Comparison of ENCODE assay signal across 8 cellular contexts in the genomic region with DNA sequence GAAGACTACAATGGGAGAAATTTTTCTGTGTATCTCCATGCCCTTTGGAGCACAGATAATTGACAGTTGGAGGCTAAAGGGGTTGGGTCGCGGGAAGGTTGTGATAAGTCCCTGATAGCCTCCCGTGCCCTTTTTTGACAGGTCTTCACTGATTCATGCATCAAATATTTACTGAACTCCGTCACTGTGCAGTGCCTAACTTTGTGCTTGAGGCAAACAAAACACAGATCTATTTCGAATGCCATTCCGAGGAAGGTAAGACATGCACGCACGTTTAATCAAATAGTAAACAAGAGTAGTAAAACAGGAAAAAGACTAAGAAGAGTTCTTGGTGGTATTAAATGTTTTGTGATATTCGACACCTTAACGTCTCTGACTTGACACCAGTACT. TPM values are rescaled to one million over a fixed set of nuclear protein-coding genes. Genes with fewer than 3 reads are reported as not detected.
DNase-seq lines count a peak whose midpoint lies in the region; ATAC-seq and TF ChIP-seq lines count a peak whose summit lies in the region.

No MANE protein-coding gene starts in this region.

- ATAC-seq in left colon (peak; percentile 3), HG03439 (IDR thresholded peaks at IDR 0.05; ENCODE audit: unreplicated experiment) (no peak), HG03565 (IDR thresholded peaks at IDR 0.05; ENCODE audit: unreplicated experiment) (no peak)

- peak overlapping the region; percentile 98 for H3K27ac Mint-ChIP-seq in activated naive CD8-positive, alpha-beta T cell treated with anti-CD3 and anti-CD28 coated beads for 36 hours

- peaks cover 25% of the 10 kb centered on the region for H3K36me3 Mint-ChIP-seq in activated naive CD8-positive, alpha-beta T cell treated with anti-CD3 and anti-CD28 coated beads for 36 hours

- no peak for TF ChIP-seq EP300 in transverse colon (IDR thresholded peaks at IDR 0.05; ENCODE audit: low read depth)

- DNase-seq in A172 (ENCODE audit: low spot score): peak; percentile 74
- DNase-seq in activated naive CD8-positive, alpha-beta T cell treated with anti-CD3 and anti-CD28 coated beads for 36 hours: no peak
- DNase-seq in left colon: peak in 1 of 2 donors; percentile 21
- DNase-seq in transverse colon: peak; percentile 12
- no peak for DNase-seq in SKM-1 treated with dmso at 0.1 percent for 144 hours (lab: John Stamatoyannopoulos, UW; ENCODE audit: unreplicated experiment)

- H3K4me1 Mint-ChIP-seq in activated naive CD8-positive, alpha-beta T cell treated with anti-CD3 and anti-CD28 coated beads for 36 hours: peaks cover 34% of the 10 kb centered on the region

- peak overlapping the region; percentile 28 for H3K27ac ChIP-seq in HEK293 (ENCODE audit: extremely low read depth, low read depth, low read length)
- H3K27ac ChIP-seq in transverse colon: peak overlapping the region; percentile 95 to 99 (median 96)

- intact Hi-C loops in left colon (cut with DNase I, micrococcal nuclease) (loop anchor here in 1 of 2 donors (5.0 kb wide), 1 partner anchor 54 kb away; a partner anchor contains a TSS), transverse colon (cut with DNase I; ENCODE audit: low total_unique reads) (loop anchor here (5.0 kb wide), 1 partner anchor 54 kb away; a partner anchor contains a TSS)

- no peaks in the 10 kb centered on the region for H3K9me3 Mint-ChIP-seq in activated naive CD8-positive, alpha-beta T cell treated with anti-CD3 and anti-CD28 coated beads for 36 hours

- 5 to 17% methylated on average over 10 of the region's 10 CpGs for WGBS in transverse colon (ENCODE audit: low coverage in 1 of 2), 2 donors

- no peaks in the 10 kb centered on the region for H3K27me3 ChIP-seq in transverse colon

- H3K9me3 ChIP-seq in HEK293 (ENCODE audit: control insufficient read depth, insufficient read depth, low read depth, low read length): no peaks in the 10 kb centered on the region
- H3K9me3 ChIP-seq in transverse colon: no peaks in the 10 kb centered on the region

- H3K4me3 ChIP-seq in HEK293 (ENCODE audit: low read depth, low read length) (peak overlapping the region; percentile 94), transverse colon (peak overlapping the region in 3 of 4 donors; percentile 75 to 93 (median 78))

- in situ Hi-C loops in transverse colon (cut with MboI; ENCODE audit: low pct_ligation_motif_present in 1 of 4, low pct_unique_long_range_greater_than_20kb in 1 of 4, low sequenced_read_pairs in 3 of 4): no loop called here

- POLR2A ChIA-PET in HEK293 (lab: Yijun Ruan, JAX): interaction anchor here (1.2 to 2.2 kb wide), 2 partner anchors 57 to 84 kb away, joined by 4 to 9 read pairs; a partner anchor contains a TSS

- H3K27me3 Mint-ChIP-seq in activated naive CD8-positive, alpha-beta T cell treated with anti-CD3 and anti-CD28 coated beads for 36 hours: peaks cover 4% of the 10 kb centered on the region

- H3K36me3 ChIP-seq in HEK293 (ENCODE audit: control insufficient read depth in 2 of 2, insufficient read depth in 1 of 2, low read length in 2 of 2): peaks cover 8 to 13% of the 10 kb centered on the region in 2 experiments; a peak in 2 of 3 replicates
- peaks cover 0 to 4% (median 0%) of the 10 kb centered on the region in 4 donors for H3K36me3 ChIP-seq in transverse colon

- TF ChIP-seq CTCF in HEK293 (tag by site-specific recombination; IDR thresholded peaks at IDR 0.05) (no peak), transverse colon (IDR thresholded peaks at IDR 0.05) (no peak)

- CTCF ChIA-PET in HEK293 (lab: Yijun Ruan, JAX): interaction anchor here (3.8 kb wide), 1 partner anchor 143 kb away, joined by 24 read pairs; no protein-coding TSS in a partner anchor

- TF ChIP-seq POLR2A in transverse colon (IDR thresholded peaks at IDR 0.05): no peak

- H3K4me3 Mint-ChIP-seq in activated naive CD8-positive, alpha-beta T cell treated with anti-CD3 and anti-CD28 coated beads for 36 hours: peak overlapping the region; percentile 99

- H3K4me1 ChIP-seq in HEK293 (ENCODE audit: control insufficient read depth, insufficient read depth, low read length) (peaks cover 7% of the 10 kb centered on the region), transverse colon (peaks cover 12 to 54% (median 39%) of the 10 kb centered on the region in 4 donors)

TF ChIP-seq in HEK293, 187 proteins besides CTCF, POLR2A, EP300 and RAD21 (continues in another document):
- TF ChIP-seq ZNF555 (tag by site-specific recombination; conservative IDR thresholded peaks at IDR 0.05): no peak
- TF ChIP-seq, protein P1, sequence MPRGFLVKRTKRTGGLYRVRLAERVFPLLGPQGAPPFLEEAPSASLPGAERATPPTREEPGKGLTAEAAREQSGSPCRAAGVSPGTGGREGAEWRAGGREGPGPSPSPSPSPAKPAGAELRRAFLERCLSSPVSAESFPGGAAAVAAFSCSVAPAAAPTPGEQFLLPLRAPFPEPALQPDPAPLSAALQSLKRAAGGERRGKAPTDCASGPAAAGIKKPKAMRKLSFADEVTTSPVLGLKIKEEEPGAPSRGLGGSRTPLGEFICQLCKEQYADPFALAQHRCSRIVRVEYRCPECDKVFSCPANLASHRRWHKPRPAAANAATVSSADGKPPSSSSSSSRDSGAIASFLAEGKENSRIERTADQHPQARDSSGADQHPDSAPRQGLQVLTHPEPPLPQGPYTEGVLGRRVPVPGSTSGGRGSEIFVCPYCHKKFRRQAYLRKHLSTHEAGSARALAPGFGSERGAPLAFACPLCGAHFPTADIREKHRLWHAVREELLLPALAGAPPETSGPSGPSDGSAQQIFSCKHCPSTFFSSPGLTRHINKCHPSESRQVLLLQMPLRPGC (tag by site-specific recombination; IDR thresholded peaks at IDR 0.05): no peak
- no peak for TF ChIP-seq ZNF776 (tag by site-specific recombination; IDR thresholded peaks at IDR 0.05; ENCODE audit: borderline replicate concordance)
- no peak for TF ChIP-seq ZNF48 (tag by site-specific recombination; IDR thresholded peaks at IDR 0.05)
- TF ChIP-seq ZBTB17 (tag by site-specific recombination; IDR thresholded peaks at IDR 0.05): no peak
- TF ChIP-seq, protein P2, sequence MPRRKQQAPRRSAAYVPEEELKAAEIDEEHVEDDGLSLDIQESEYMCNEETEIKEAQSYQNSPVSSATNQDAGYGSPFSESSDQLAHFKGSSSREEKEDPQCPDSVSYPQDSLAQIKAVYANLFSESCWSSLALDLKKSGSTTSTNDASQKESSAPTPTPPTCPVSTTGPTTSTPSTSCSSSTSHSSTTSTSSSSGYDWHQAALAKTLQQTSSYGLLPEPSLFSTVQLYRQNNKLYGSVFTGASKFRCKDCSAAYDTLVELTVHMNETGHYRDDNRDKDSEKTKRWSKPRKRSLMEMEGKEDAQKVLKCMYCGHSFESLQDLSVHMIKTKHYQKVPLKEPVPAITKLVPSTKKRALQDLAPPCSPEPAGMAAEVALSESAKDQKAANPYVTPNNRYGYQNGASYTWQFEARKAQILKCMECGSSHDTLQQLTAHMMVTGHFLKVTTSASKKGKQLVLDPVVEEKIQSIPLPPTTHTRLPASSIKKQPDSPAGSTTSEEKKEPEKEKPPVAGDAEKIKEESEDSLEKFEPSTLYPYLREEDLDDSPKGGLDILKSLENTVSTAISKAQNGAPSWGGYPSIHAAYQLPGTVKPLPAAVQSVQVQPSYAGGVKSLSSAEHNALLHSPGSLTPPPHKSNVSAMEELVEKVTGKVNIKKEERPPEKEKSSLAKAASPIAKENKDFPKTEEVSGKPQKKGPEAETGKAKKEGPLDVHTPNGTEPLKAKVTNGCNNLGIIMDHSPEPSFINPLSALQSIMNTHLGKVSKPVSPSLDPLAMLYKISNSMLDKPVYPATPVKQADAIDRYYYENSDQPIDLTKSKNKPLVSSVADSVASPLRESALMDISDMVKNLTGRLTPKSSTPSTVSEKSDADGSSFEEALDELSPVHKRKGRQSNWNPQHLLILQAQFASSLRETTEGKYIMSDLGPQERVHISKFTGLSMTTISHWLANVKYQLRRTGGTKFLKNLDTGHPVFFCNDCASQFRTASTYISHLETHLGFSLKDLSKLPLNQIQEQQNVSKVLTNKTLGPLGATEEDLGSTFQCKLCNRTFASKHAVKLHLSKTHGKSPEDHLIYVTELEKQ (tag by site-specific recombination; IDR thresholded peaks at IDR 0.05; ENCODE audit: borderline replicate concordance): 0 out of 2 replicates have a peak, but pooled peaks have one; percentile 13
- TF ChIP-seq ZNF837 (tag by site-specific recombination; IDR thresholded peaks at IDR 0.05): no peak
- peak; percentile 25; the same call in 1 of the 2 replicates for TF ChIP-seq ZNF501 (tag by site-specific recombination; IDR thresholded peaks at IDR 0.05)
- TF ChIP-seq ZNF629 (tag by site-specific recombination; IDR thresholded peaks at IDR 0.05): peak; percentile 44
- TF ChIP-seq KLF10 (tag by site-specific recombination; IDR thresholded peaks at IDR 0.05): peak; percentile 15; the same call in 1 of the 2 replicates
- TF ChIP-seq ZNF350 (tag by site-specific recombination; IDR thresholded peaks at IDR 0.05): no peak

RNA-seq across cellular contexts. Expression of a gene that starts 0.5 kb away (rescaled TPM):
- 87.5 and 102 TPM in 2 replicates for total RNA-seq in A172 (2014; rRNA removed; shearing (Covaris generic))
- total RNA-seq in activated naive CD8-positive, alpha-beta T cell treated with anti-CD3 and anti-CD28 coated beads for 36 hours: 10 to 100 TPM; 70.0 to 72.3 TPM
- total RNA-seq in left colon (10 to 100 TPM; 36.2 to 49.3 TPM), transverse colon (10 to 100 TPM; 46.7 to 78.2 (median 59.4) TPM)

RNA-seq across cellular contexts. Expression of a gene that starts 7.9 kb away (rescaled TPM):
- total RNA-seq in A172 (2014; rRNA removed; shearing (Covaris generic)): 163 and 207 TPM in 2 replicates
- 10 to 100 TPM; 66.4 to 79.1 TPM for total RNA-seq in activated naive CD8-positive, alpha-beta T cell treated with anti-CD3 and anti-CD28 coated beads for 36 hours
- total RNA-seq in left colon (10 to 100 TPM; 34.4 TPM), transverse colon (10 to 100 TPM in 3 of 4 donors, 1 to 10 TPM in 1; 4.9 to 26.6 (median 20.1) TPM)

RNA-seq across cellular contexts. Expression of a gene that starts 22.1 kb away (rescaled TPM):
- 0.17 and 0.57 TPM in 2 replicates for total RNA-seq in A172 (2014; rRNA removed; shearing (Covaris generic))
- 1 to 10 TPM; 2.3 to 2.5 TPM for total RNA-seq in activated naive CD8-positive, alpha-beta T cell treated with anti-CD3 and anti-CD28 coated beads for 36 hours
- 1 to 10 TPM; 1.2 to 1.6 TPM for total RNA-seq in left colon
- not detected for total RNA-seq in transverse colon

RNA-seq across cellular contexts. Expression of a gene that starts 31.9 kb away (rescaled TPM):
- total RNA-seq in A172 (2014; rRNA removed; shearing (Covaris generic)): 105 and 107 TPM in 2 replicates
- total RNA-seq in activated naive CD8-positive, alpha-beta T cell treated with anti-CD3 and anti-CD28 coated beads for 36 hours: 10 to 100 TPM; 80.9 to 81.9 TPM
- total RNA-seq in left colon: 10 to 100 TPM; 22.6 to 26.2 TPM
- total RNA-seq in transverse colon: 10 to 100 TPM in 3 of 4 donors, 1 to 10 TPM in 1; 9.0 to 35.4 (median 25.1) TPM

RNA-seq across cellular contexts. Expression of a gene that starts 32.2 kb away (rescaled TPM):
- 19.6 and 21.6 TPM in 2 replicates for total RNA-seq in A172 (2014; rRNA removed; shearing (Covaris generic))
- 1 to 10 TPM; 3.5 TPM for total RNA-seq in activated naive CD8-positive, alpha-beta T cell treated with anti-CD3 and anti-CD28 coated beads for 36 hours
- total RNA-seq in left colon (1 to 10 TPM; 6.8 to 9.2 TPM), transverse colon (10 to 100 TPM in 1 of 4 donors, 1 to 10 TPM in 3; 1.4 to 15.7 (median 7.3) TPM)

Comparison
In these comparisons a context has a peak if more than half of its experiments do, and no peak if none do; other contexts are left out.
1. DNase-seq: peak in A172 (single experiment) and transverse colon (single experiment); none in activated naive CD8-positive, alpha-beta T cell treated with anti-CD3 and anti-CD28 coated beads for 36 hours (single experiment) and SKM-1 treated with dmso at 0.1 percent for 144 hours (single experiment).